1 cellular context compared by ENCODE assay signal in the genomic region with DNA sequence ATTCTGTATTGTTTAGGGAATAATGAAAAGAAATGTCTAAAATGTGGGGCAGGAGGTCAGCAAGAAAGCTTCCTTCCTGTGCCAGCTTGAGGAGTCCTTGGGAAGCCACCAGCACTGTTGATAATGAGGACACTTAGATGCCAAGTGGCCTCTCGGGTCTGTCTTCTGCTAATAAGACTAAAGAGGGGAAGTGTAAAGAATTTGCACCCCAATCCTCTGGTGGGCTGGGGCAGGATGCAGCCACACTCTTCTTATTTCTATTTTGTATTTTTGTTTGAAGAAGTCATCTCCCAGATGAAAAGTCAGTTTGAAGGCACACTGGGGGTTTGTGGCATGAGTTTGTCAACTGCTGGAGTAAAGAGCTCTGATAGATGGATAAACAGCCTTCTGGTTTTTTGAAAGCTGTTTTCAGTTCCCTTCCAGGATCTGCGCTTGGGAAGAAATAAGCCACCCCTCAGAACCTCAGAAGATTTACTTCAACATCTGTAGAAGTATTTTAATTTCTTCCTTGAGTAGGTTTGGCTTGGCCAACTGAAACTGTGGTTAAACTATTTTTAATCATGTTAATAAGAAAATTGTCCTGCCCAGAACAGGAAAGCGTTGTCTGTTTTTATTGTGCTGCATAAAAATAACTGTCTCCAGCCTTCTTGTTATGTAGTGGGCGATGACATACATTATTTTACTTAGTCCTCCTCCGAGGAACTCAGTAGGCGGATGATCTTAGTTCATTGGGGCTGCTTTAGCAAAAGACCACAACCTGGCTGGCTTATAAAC.
TF ChIP-seq lines count a peak whose summit lies in the region.

No MANE protein-coding gene starts in this region.

TF ChIP-seq in GM12878, 131 proteins besides CTCF, POLR2A, EP300 and RAD21 (continued from another document):
- no peak for TF ChIP-seq ZBTB40 (IDR thresholded peaks at IDR 0.05; ENCODE audit: borderline replicate concordance)
- 0 out of 2 replicates have a peak, but pooled peaks have one; percentile 29 for TF ChIP-seq PML (IDR thresholded peaks at IDR 0.05; ENCODE audit: low read length)
- TF ChIP-seq, protein P1, sequence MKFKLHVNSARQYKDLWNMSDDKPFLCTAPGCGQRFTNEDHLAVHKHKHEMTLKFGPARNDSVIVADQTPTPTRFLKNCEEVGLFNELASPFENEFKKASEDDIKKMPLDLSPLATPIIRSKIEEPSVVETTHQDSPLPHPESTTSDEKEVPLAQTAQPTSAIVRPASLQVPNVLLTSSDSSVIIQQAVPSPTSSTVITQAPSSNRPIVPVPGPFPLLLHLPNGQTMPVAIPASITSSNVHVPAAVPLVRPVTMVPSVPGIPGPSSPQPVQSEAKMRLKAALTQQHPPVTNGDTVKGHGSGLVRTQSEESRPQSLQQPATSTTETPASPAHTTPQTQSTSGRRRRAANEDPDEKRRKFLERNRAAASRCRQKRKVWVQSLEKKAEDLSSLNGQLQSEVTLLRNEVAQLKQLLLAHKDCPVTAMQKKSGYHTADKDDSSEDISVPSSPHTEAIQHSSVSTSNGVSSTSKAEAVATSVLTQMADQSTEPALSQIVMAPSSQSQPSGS (IDR thresholded peaks at IDR 0.05; ENCODE audit: low read length): peak; percentile 79
- peak; percentile 24 for TF ChIP-seq BCL3 (IDR thresholded peaks at IDR 0.05; ENCODE audit: borderline replicate concordance, insufficient read depth, low read depth, low read length, poor library complexity, severe bottlenecking)
- 0 out of 3 replicates have a peak, but pooled peaks have one; percentile 40 for TF ChIP-seq POU2F2 (IDR thresholded peaks at IDR 0.05; ENCODE audit: borderline replicate concordance, low read depth, low read length)
- TF ChIP-seq RUNX3 (IDR thresholded peaks at IDR 0.05; ENCODE audit: low read length): peak; percentile 89
- peak; percentile 92 for TF ChIP-seq MEF2A (IDR thresholded peaks at IDR 0.05; ENCODE audit: insufficient read depth, low read depth, low read length)
- TF ChIP-seq MTA2 (IDR thresholded peaks at IDR 0.05; ENCODE audit: low read depth): no peak
